19 cellular contexts compared by ENCODE assay signal in genomic region chr9:32704343-32704742, GRCh38.
"Had no signal": no experiment of that assay in that cellular context is flagged by ENCODE, and none has a peak within 500 bp of the region (broad histone marks: within the 10 kb centered on the region; RNA-seq: fewer than 3 reads in every experiment).

No MANE protein-coding gene starts in this region.

- H3K36me3 Mint-ChIP-seq: naive thymus-derived CD8-positive, alpha-beta T cell had no signal

- H3K4me1 ChIP-seq: heart left ventricle, right atrium auricular region, sigmoid colon, stomach, transverse colon had no signal

- DNase-seq: cortex of kidney; dorsolateral prefrontal cortex; effector CD8-positive, alpha-beta T cell; heart left ventricle; hippocampal formation; kidney glomerular epithelial cell; naive thymus-derived CD8-positive, alpha-beta T cell; ovary; sigmoid colon; stimulated activated CD4-positive, alpha-beta T cell treated with anti-CD3 and anti-CD28 coated beads, Interleukin-12 subunit alpha, Interleukin-12 subunit beta, amount 100 ng/mL, for 4 hours; stimulated activated naive CD4-positive, alpha-beta T cell; stomach; substantia nigra; transverse colon had no signal

- H3K4me1 Mint-ChIP-seq: naive thymus-derived CD8-positive, alpha-beta T cell had no signal

- ATAC-seq: heart left ventricle; naive thymus-derived CD8-positive, alpha-beta T cell had no signal

- H3K4me3 ChIP-seq: dorsolateral prefrontal cortex, heart left ventricle, ovary, right atrium auricular region, sigmoid colon, skin epidermis, stomach, thoracic aorta, transverse colon had no signal

- H3K9me3 Mint-ChIP-seq: naive thymus-derived CD8-positive, alpha-beta T cell had no signal

- H3K27me3 ChIP-seq: heart left ventricle, ovary, right atrium auricular region, sigmoid colon, stomach, transverse colon had no signal

- H3K4me3 Mint-ChIP-seq: naive thymus-derived CD8-positive, alpha-beta T cell had no signal

- H3K27ac ChIP-seq: dorsolateral prefrontal cortex, heart left ventricle, ovary, right atrium auricular region, sigmoid colon, skin epidermis, stomach, thoracic aorta, transverse colon had no signal

- H3K9me3 ChIP-seq: heart left ventricle, ovary, right atrium auricular region, sigmoid colon, stomach, thoracic aorta, transverse colon had no signal

- FAIRE-seq: frontal cortex, islet of Langerhans had no signal

- H3K27ac Mint-ChIP-seq: naive thymus-derived CD8-positive, alpha-beta T cell had no signal

- H3K36me3 ChIP-seq: heart left ventricle, ovary, right atrium auricular region, sigmoid colon, stomach, thoracic aorta, transverse colon had no signal
